Comparison of ENCODE assay signal across 23 cellular contexts in genomic region chr12:83784298-83784890, GRCh38.
DNase-seq lines count a peak whose midpoint lies in the region; ATAC-seq and TF ChIP-seq lines count a peak whose summit lies in the region.
"Had no signal": no experiment of that assay in that cellular context is flagged by ENCODE, and none has a peak within 500 bp of the region (broad histone marks: within the 10 kb centered on the region; RNA-seq: fewer than 3 reads in every experiment).

No MANE protein-coding gene starts in this region.

- no peaks in the 10 kb centered on the region for H3K36me3 ChIP-seq in neuronal stem cell (replicated peaks in 1 of 2; ENCODE audit: control insufficient read depth in 2 of 2, insufficient read depth in 2 of 2, low read length in 2 of 2)
- H3K36me3 ChIP-seq in body of pancreas (replicated peaks in 1 of 2; ENCODE audit: insufficient read depth in 1 of 2, low read depth in 2 of 2) = no peaks in the 10 kb centered on the region
- no peaks in the 10 kb centered on the region for H3K36me3 ChIP-seq in MG63

- no peak overlapping the region for H3K4me3 Mint-ChIP-seq in WTC11
- H3K4me3 Mint-ChIP-seq: CD8-positive, alpha-beta memory T cell; IgD-negative memory B cell had no signal

- DNase-seq in Right ventricle myocardium inferior (ENCODE audit: missing footprints) (peak; percentile 16), right cardiac atrium (no peak), WTC11 (ENCODE audit: low spot score) (peak; percentile 19), fibroblast of mammary gland (ENCODE audit: low read depth) (peak; percentile 6), neuronal stem cell (ENCODE audit: low spot score) (no peak), body of pancreas (no peak), MG63 (no peak), T1000 (lab: John Stamatoyannopoulos, UW) (no peak)
- DNase-seq: ACHN; AML-193; Calu3; CD8-positive, alpha-beta memory T cell; DMS153; GM23248; MV-4-11; NCI-H1694; NCI-H2081; NCI-H2171; NCI-H524 treated with DMSO at 0.1 percent for 48 hours had no signal

- TF ChIP-seq CTCF in WTC11 (IDR thresholded peaks at IDR 0.05) = no peak
- no peak for TF ChIP-seq CTCF in fibroblast of mammary gland (conservative IDR thresholded peaks at IDR 0.05; ENCODE audit: control insufficient read depth, insufficient read depth, low read depth, low read length)
- TF ChIP-seq CTCF in body of pancreas (IDR thresholded peaks at IDR 0.05) = no peak

- CTCF ChIA-PET in WTC11 (lab: Charles Lee) = interaction anchor here (0.8 kb wide), 1 partner anchor 1099 kb away, joined by 3 read pairs; no protein-coding TSS in a partner anchor

- H2BK120ac ChIP-seq in neuronal stem cell (ENCODE audit: low read depth, low read length) = no peak overlapping the region

- H3K4me2 ChIP-seq in neuronal stem cell (ENCODE audit: insufficient read depth, low read length, poor library complexity, severe bottlenecking) = no peak overlapping the region

- WGBS in right cardiac atrium = 78% methylated on average over 7 of the region's 7 CpGs
- no CpG with 5 or more reads among the region's 7 CpGs for WGBS in neuronal stem cell (ENCODE audit: extremely low coverage in 2 of 2, insufficient read length in 2 of 2, insufficient replicate concordance in 1 of 2), 2 donors
- 66 to 79% methylated on average over 7 of the region's 7 CpGs for WGBS in body of pancreas, 2 donors

- H2BK12ac ChIP-seq in neuronal stem cell (ENCODE audit: low read length) = no peak overlapping the region

- H3K27me3 Mint-ChIP-seq in WTC11 (ENCODE audit: low read depth) = no peaks in the 10 kb centered on the region; the same call in 1 of the 2 replicates
- H3K27me3 Mint-ChIP-seq: CD8-positive, alpha-beta memory T cell; IgD-negative memory B cell had no signal

- no peak overlapping the region for H2BK5ac ChIP-seq in neuronal stem cell (ENCODE audit: low read length)

- peaks cover 8% of the 10 kb centered on the region for H3K9me3 Mint-ChIP-seq in WTC11

- H3K18ac ChIP-seq in neuronal stem cell (ENCODE audit: low read length) = no peak overlapping the region

- H3K27ac Mint-ChIP-seq in WTC11 = no peak overlapping the region
- H3K27ac Mint-ChIP-seq: CD8-positive, alpha-beta memory T cell; IgD-negative memory B cell had no signal

- no peak overlapping the region for H4K91ac ChIP-seq in neuronal stem cell (ENCODE audit: low read depth, low read length, poor library complexity)

- H3K23ac ChIP-seq in neuronal stem cell (ENCODE audit: low read depth, low read length, poor library complexity) = no peak overlapping the region

- intact Hi-C loops in Right ventricle myocardium inferior (cut with DNase I) = no loop called here
- intact Hi-C loops in right cardiac atrium (cut with DNase I) = no loop called here
- intact Hi-C loops in body of pancreas (cut with DNase I) = no loop called here

- no peaks in the 10 kb centered on the region for H3K4me1 ChIP-seq in right cardiac atrium (ENCODE audit: control insufficient read depth, insufficient read depth, low read length)
- no peaks in the 10 kb centered on the region for H3K4me1 ChIP-seq in neuronal stem cell (ENCODE audit: control insufficient read depth in 2 of 2, insufficient read depth in 1 of 2, low read depth in 1 of 2, low read length in 2 of 2)
- no peaks in the 10 kb centered on the region for H3K4me1 ChIP-seq in body of pancreas

- peaks cover 3% of the 10 kb centered on the region for H3K36me3 Mint-ChIP-seq in WTC11
- H3K36me3 Mint-ChIP-seq: CD8-positive, alpha-beta memory T cell; IgD-negative memory B cell had no signal

- no peak for TF ChIP-seq POLR2A in body of pancreas (IDR thresholded peaks at IDR 0.05)

- H3K14ac ChIP-seq in neuronal stem cell (ENCODE audit: low read length) = no peak overlapping the region

- no peak overlapping the region for H3K4ac ChIP-seq in neuronal stem cell (ENCODE audit: low read length)

- peaks cover 2% of the 10 kb centered on the region; the same call in 1 of the 2 replicates for H3K4me1 Mint-ChIP-seq in WTC11
- H3K4me1 Mint-ChIP-seq: CD8-positive, alpha-beta memory T cell; IgD-negative memory B cell had no signal

- no peaks in the 10 kb centered on the region for H3K79me1 ChIP-seq in neuronal stem cell (ENCODE audit: low read depth, low read length)

- H3K9ac ChIP-seq in neuronal stem cell (ENCODE audit: low read depth, low read length, poor library complexity) = no peak overlapping the region
- H3K9ac ChIP-seq: GM23248 had no signal

- POLR2A ChIA-PET in WTC11 (lab: Charles Lee) = no interaction called here

- H2AFZ ChIP-seq in neuronal stem cell (ENCODE audit: low read length) = peak overlapping the region; percentile 47
- H2AFZ ChIP-seq: GM23248 had no signal

- H4K8ac ChIP-seq in neuronal stem cell (ENCODE audit: low read depth, low read length) = no peak overlapping the region

- H2BK15ac ChIP-seq in neuronal stem cell (ENCODE audit: low read length) = no peak overlapping the region

- H3K27me3 ChIP-seq in right cardiac atrium (ENCODE audit: control insufficient read depth, insufficient read depth) = no peaks in the 10 kb centered on the region
- no peaks in the 10 kb centered on the region for H3K27me3 ChIP-seq in neuronal stem cell (ENCODE audit: control insufficient read depth in 3 of 3, insufficient read depth in 3 of 3, low read depth in 1 of 3, low read length in 3 of 3)
- H3K27me3 ChIP-seq in body of pancreas = no peaks in the 10 kb centered on the region
- H3K27me3 ChIP-seq in MG63 = no peaks in the 10 kb centered on the region

- no peak overlapping the region for H2AK5ac ChIP-seq in neuronal stem cell (ENCODE audit: low read depth, low read length)

- ATAC-seq in Right ventricle myocardium inferior (no peak), right cardiac atrium (no peak), WTC11 (peak; percentile 87), body of pancreas (no peak)
- ATAC-seq: SK-N-SH treated with all-trans-retinoic acid at 6 μM for 48 hours had no signal

- H3K9me3 ChIP-seq in right cardiac atrium (ENCODE audit: control insufficient read depth, low read length) (no peaks in the 10 kb centered on the region), neuronal stem cell (replicated peaks in 1 of 2; ENCODE audit: control insufficient read depth in 2 of 2, insufficient read depth in 1 of 2, low read depth in 1 of 2, low read length in 2 of 2) (no peaks in the 10 kb centered on the region), body of pancreas (no peaks in the 10 kb centered on the region), MG63 (no peaks in the 10 kb centered on the region)

- no peak overlapping the region for H3K27ac ChIP-seq in right cardiac atrium (ENCODE audit: low read length)
- H3K27ac ChIP-seq in neuronal stem cell (replicated peaks; ENCODE audit: low read length) = no peak overlapping the region
- no peak overlapping the region for H3K27ac ChIP-seq in body of pancreas
- H3K27ac ChIP-seq: 22Rv1, C4-2B, GM23248 had no signal

- no peak overlapping the region for H3K4me3 ChIP-seq in right cardiac atrium (ENCODE audit: low read length)
- H3K4me3 ChIP-seq in fibroblast of mammary gland (ENCODE audit: control insufficient read depth, low read depth, low read length) = no peak overlapping the region
- H3K4me3 ChIP-seq in neuronal stem cell (ENCODE audit: low read length in 2 of 2) = no peak overlapping the region
- H3K4me3 ChIP-seq in body of pancreas = no peak overlapping the region
- no peak overlapping the region for H3K4me3 ChIP-seq in MG63
- H3K4me3 ChIP-seq: GM23248 had no signal

TF ChIP-seq in WTC11, 78 proteins besides CTCF, POLR2A, EP300 and RAD21 (continues in another document):
- no peak for TF ChIP-seq GRHL2 (CRISPR knock-in tag; IDR thresholded peaks at IDR 0.05; ENCODE audit: insufficient replicate concordance, severe bottlenecking)
- TF ChIP-seq FOXJ3 (CRISPR knock-in tag; IDR thresholded peaks at IDR 0.05; ENCODE audit: borderline replicate concordance) = no peak
- TF ChIP-seq EMX1 (CRISPR knock-in tag; IDR thresholded peaks at IDR 0.05) = no peak
- TF ChIP-seq ETV6 (CRISPR knock-in tag; IDR thresholded peaks at IDR 0.05) = no peak
- TF ChIP-seq ELF4 (CRISPR knock-in tag; IDR thresholded peaks at IDR 0.05; ENCODE audit: low read depth) = no peak
- TF ChIP-seq, protein P1, sequence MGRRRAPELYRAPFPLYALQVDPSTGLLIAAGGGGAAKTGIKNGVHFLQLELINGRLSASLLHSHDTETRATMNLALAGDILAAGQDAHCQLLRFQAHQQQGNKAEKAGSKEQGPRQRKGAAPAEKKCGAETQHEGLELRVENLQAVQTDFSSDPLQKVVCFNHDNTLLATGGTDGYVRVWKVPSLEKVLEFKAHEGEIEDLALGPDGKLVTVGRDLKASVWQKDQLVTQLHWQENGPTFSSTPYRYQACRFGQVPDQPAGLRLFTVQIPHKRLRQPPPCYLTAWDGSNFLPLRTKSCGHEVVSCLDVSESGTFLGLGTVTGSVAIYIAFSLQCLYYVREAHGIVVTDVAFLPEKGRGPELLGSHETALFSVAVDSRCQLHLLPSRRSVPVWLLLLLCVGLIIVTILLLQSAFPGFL (CRISPR knock-in tag; IDR thresholded peaks at IDR 0.05; ENCODE audit: borderline replicate concordance) = no peak
- TF ChIP-seq, protein P2, sequence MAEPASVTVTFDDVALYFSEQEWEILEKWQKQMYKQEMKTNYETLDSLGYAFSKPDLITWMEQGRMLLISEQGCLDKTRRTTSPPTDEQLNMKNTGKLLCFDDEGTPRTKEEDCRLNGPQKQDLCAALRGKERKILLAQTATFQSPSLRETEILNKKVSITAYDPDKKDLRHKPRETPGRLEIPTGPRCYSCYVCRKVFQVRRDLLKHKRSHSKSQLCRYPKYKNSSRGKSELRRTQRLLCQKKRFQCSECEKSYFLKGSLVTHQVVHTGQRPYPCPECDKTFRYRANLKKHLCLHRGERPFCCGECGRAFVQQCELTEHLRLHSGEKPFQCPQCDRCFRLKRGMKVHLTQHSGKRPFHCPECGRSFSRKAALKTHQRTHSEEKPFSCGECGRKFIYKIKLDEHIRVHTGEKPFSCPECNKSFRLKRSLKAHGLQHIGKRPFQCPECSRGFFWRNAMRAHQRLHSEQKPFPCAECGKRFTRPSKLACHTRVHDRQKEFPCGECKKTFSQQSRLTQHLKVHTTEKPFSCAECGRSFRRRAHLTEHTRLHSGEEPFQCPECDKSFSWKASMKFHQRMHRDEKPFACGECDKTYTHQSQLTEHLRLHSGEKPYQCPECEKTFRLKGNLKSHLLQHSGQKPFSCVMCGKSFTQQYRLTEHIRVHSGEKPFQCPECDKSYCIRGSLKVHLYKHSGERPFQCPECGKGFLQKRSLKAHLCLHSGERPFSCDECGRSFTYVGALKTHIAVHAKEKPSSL (CRISPR knock-in tag; conservative IDR thresholded peaks at IDR 0.05) = no peak
- TF ChIP-seq CREB1 (CRISPR knock-in tag; IDR thresholded peaks at IDR 0.05) = no peak

Comparison
In these comparisons a context has a peak if more than half of its experiments do, and no peak if none do; other contexts are left out.
1. DNase-seq: peak in Right ventricle myocardium inferior (single experiment), WTC11 (single experiment) and fibroblast of mammary gland (single experiment); none in right cardiac atrium (0 of 3), neuronal stem cell (single experiment), body of pancreas (0 of 4), MG63 (single experiment) and T1000 (single experiment).